In the genomic region with DNA sequence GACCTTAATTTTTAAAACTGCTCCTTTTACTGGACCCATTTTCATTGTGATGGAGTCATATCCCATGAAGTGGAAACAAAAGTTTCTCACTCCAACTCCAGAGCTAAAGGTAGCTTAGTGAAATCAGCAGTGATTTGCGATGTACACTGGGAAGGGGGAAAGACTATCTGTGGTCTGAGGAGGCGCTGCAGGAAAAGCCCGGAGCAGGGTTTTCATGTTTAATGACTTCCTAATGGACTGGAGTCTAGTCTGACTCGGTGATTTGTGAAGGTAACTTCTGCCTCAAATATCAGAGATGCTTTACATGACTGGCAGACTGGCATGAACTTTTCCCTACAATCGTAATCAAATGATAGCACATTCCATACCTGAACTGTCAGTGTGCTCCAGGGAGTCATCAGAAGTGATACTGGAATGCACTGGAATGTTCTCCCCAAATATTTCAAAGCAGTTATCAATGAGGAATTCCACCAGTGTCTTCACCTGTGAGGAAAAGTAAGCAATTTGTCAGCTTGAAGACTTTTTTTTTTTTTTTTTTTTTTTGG, we compare ENCODE assay signal across 14 cellular contexts. TPM values are rescaled to one million over a fixed set of nuclear protein-coding genes. Genes with fewer than 3 reads are reported as not detected.
DNase-seq lines count a peak whose midpoint lies in the region; ATAC-seq and TF ChIP-seq lines count a peak whose summit lies in the region.
"Had no signal": no experiment of that assay in that cellular context is flagged by ENCODE, and none has a peak within 500 bp of the region (broad histone marks: within the 10 kb centered on the region; RNA-seq: fewer than 3 reads in every experiment).

No MANE protein-coding gene starts in this region.

- H3K27me3 ChIP-seq in skeletal muscle satellite cell (ENCODE audit: control insufficient read depth, insufficient read depth, low read length), result peaks cover 4% of the 10 kb centered on the region
- H3K27me3 ChIP-seq: upper lobe of right lung had no signal

- H3K4me2 ChIP-seq in skeletal muscle satellite cell (ENCODE audit: low read length), result peak overlapping the region; percentile 11

- TF ChIP-seq CTCF in activated CD8-positive, alpha-beta T cell treated with anti-CD3 and anti-CD28 coated beads for 36 hours (IDR thresholded peaks at IDR 0.05), result no peak

- peak overlapping the region; percentile 100 for H3K4me3 Mint-ChIP-seq in activated CD8-positive, alpha-beta T cell treated with anti-CD3 and anti-CD28 coated beads for 36 hours
- no peak overlapping the region for H3K4me3 Mint-ChIP-seq in activated CD8-positive, alpha-beta T cell treated with anti-CD3 and anti-CD28 coated beads, Interleukin-2, amount 10 ng/mL, durations not matched to agents 7 days and 5 days
- H3K4me3 Mint-ChIP-seq in IgD-negative memory B cell, result peak overlapping the region in 3 of 4 donors; percentile 38 to 86 (median 39)
- peak overlapping the region; percentile 97 for H3K4me3 Mint-ChIP-seq in central memory CD8-positive, alpha-beta T cell

- no peak overlapping the region for H3K4me3 ChIP-seq in skeletal muscle satellite cell (ENCODE audit: low read length)
- H3K4me3 ChIP-seq: upper lobe of right lung had no signal

- CTCF ChIA-PET in activated CD8-positive, alpha-beta T cell treated with anti-CD3 and anti-CD28 coated beads for 36 hours (lab: Charles Lee), result interaction anchor here (1.3 to 15.5 kb wide), 3 partner anchors 27 to 67 kb away, joined by 3 to 289 read pairs (median 113); no protein-coding TSS in a partner anchor
- CTCF ChIA-PET in activated CD8-positive, alpha-beta T cell treated with anti-CD3 and anti-CD28 coated beads, Interleukin-2, amount 10 ng/mL, durations not matched to agents 7 days and 5 days (lab: Charles Lee), result interaction anchor here (2.1 to 11.5 kb wide), 3 partner anchors 30 to 96 kb away, joined by 6 to 426 read pairs (median 132); no protein-coding TSS in a partner anchor

- no peaks in the 10 kb centered on the region for H3K9me3 Mint-ChIP-seq in activated CD8-positive, alpha-beta T cell treated with anti-CD3 and anti-CD28 coated beads for 36 hours
- no peaks in the 10 kb centered on the region for H3K9me3 Mint-ChIP-seq in activated CD8-positive, alpha-beta T cell treated with anti-CD3 and anti-CD28 coated beads, Interleukin-2, amount 10 ng/mL, durations not matched to agents 7 days and 5 days (ENCODE audit: insufficient read depth)
- H3K9me3 Mint-ChIP-seq in IgD-negative memory B cell, result no peaks in the 10 kb centered on the region
- H3K9me3 Mint-ChIP-seq in central memory CD8-positive, alpha-beta T cell, result no peaks in the 10 kb centered on the region

- H3K4me1 Mint-ChIP-seq in activated CD8-positive, alpha-beta T cell treated with anti-CD3 and anti-CD28 coated beads for 36 hours (ENCODE audit: low read depth), result peaks cover 61% of the 10 kb centered on the region
- peaks cover 61% of the 10 kb centered on the region for H3K4me1 Mint-ChIP-seq in activated CD8-positive, alpha-beta T cell treated with anti-CD3 and anti-CD28 coated beads, Interleukin-2, amount 10 ng/mL, durations not matched to agents 7 days and 5 days (ENCODE audit: low read depth)
- H3K4me1 Mint-ChIP-seq in IgD-negative memory B cell, result peaks cover 43 to 63% (median 58%) of the 10 kb centered on the region in 3 donors
- H3K4me1 Mint-ChIP-seq in central memory CD8-positive, alpha-beta T cell, result peaks cover 57% of the 10 kb centered on the region

- no peaks in the 10 kb centered on the region for H3K36me3 ChIP-seq in skeletal muscle satellite cell (ENCODE audit: insufficient read depth, low read length)

- H3K27me3 Mint-ChIP-seq in activated CD8-positive, alpha-beta T cell treated with anti-CD3 and anti-CD28 coated beads for 36 hours, result no peaks in the 10 kb centered on the region
- H3K27me3 Mint-ChIP-seq in activated CD8-positive, alpha-beta T cell treated with anti-CD3 and anti-CD28 coated beads, Interleukin-2, amount 10 ng/mL, durations not matched to agents 7 days and 5 days (ENCODE audit: low read depth), result no peaks in the 10 kb centered on the region
- peaks cover 2% of the 10 kb centered on the region for H3K27me3 Mint-ChIP-seq in IgD-negative memory B cell
- H3K27me3 Mint-ChIP-seq in central memory CD8-positive, alpha-beta T cell, result no peaks in the 10 kb centered on the region

- DNase-seq in activated CD8-positive, alpha-beta T cell treated with anti-CD3 and anti-CD28 coated beads for 36 hours, result no peak
- no peak for DNase-seq in activated CD8-positive, alpha-beta T cell treated with anti-CD3 and anti-CD28 coated beads, Interleukin-2, amount 10 ng/mL, durations not matched to agents 7 days and 5 days
- no peak for DNase-seq in central memory CD8-positive, alpha-beta T cell (ENCODE audit: low spot score in 2 of 2)
- DNase-seq in HT-29 (ENCODE audit: low spot score) (no peak), KG1 (lab: John Stamatoyannopoulos, UW) (no peak)
- DNase-seq: left ventricle myocardium superior, NCI-H1048, NCI-H345, upper lobe of right lung had no signal

- H3K36me3 Mint-ChIP-seq in activated CD8-positive, alpha-beta T cell treated with anti-CD3 and anti-CD28 coated beads for 36 hours (ENCODE audit: low read depth), result peaks cover 80% of the 10 kb centered on the region
- peaks cover 84% of the 10 kb centered on the region for H3K36me3 Mint-ChIP-seq in activated CD8-positive, alpha-beta T cell treated with anti-CD3 and anti-CD28 coated beads, Interleukin-2, amount 10 ng/mL, durations not matched to agents 7 days and 5 days (ENCODE audit: low read depth)
- H3K36me3 Mint-ChIP-seq in IgD-negative memory B cell, result peaks cover 23% of the 10 kb centered on the region
- peaks cover 89% of the 10 kb centered on the region for H3K36me3 Mint-ChIP-seq in central memory CD8-positive, alpha-beta T cell (ENCODE audit: insufficient read depth)

- ATAC-seq in activated CD8-positive, alpha-beta T cell treated with anti-CD3 and anti-CD28 coated beads for 36 hours, result no peak
- ATAC-seq in activated CD8-positive, alpha-beta T cell treated with anti-CD3 and anti-CD28 coated beads, Interleukin-2, amount 10 ng/mL, durations not matched to agents 7 days and 5 days, result no peak
- ATAC-seq in central memory CD8-positive, alpha-beta T cell (replicated peaks; ENCODE audit: extremely low read depth, poor library complexity, severe bottlenecking), result no peak
- ATAC-seq in HG02798 (IDR thresholded peaks at IDR 0.05; ENCODE audit: poor library complexity, unreplicated experiment), result no peak
- ATAC-seq: upper lobe of right lung had no signal

- H3K27ac Mint-ChIP-seq in activated CD8-positive, alpha-beta T cell treated with anti-CD3 and anti-CD28 coated beads for 36 hours, result peak overlapping the region; percentile 100
- no peak overlapping the region for H3K27ac Mint-ChIP-seq in activated CD8-positive, alpha-beta T cell treated with anti-CD3 and anti-CD28 coated beads, Interleukin-2, amount 10 ng/mL, durations not matched to agents 7 days and 5 days
- H3K27ac Mint-ChIP-seq in IgD-negative memory B cell, result peak overlapping the region; percentile 83 to 97 (median 93)
- peak overlapping the region; percentile 82 for H3K27ac Mint-ChIP-seq in central memory CD8-positive, alpha-beta T cell (ENCODE audit: low read depth)

- no peaks in the 10 kb centered on the region for H3K9me3 ChIP-seq in skeletal muscle satellite cell (replicated peaks; ENCODE audit: low read length)
- H3K9me3 ChIP-seq: upper lobe of right lung had no signal

- no peak overlapping the region for H3K9ac ChIP-seq in skeletal muscle satellite cell (ENCODE audit: low read depth, low read length)

- POLR2A ChIA-PET in activated CD8-positive, alpha-beta T cell treated with anti-CD3 and anti-CD28 coated beads for 36 hours (lab: Charles Lee), result interaction anchor here (1.4 to 15.6 kb wide), 6 partner anchors 15 to 61 kb away, joined by 7 to 766 read pairs (median 202); a partner anchor contains a TSS
- POLR2A ChIA-PET in activated CD8-positive, alpha-beta T cell treated with anti-CD3 and anti-CD28 coated beads, Interleukin-2, amount 10 ng/mL, durations not matched to agents 7 days and 5 days (lab: Charles Lee), result interaction anchor here (0.7 to 10.0 kb wide), 3 partner anchors 20 to 64 kb away, joined by 3 to 361 read pairs (median 3); no protein-coding TSS in a partner anchor

- intact Hi-C loops in activated CD8-positive, alpha-beta T cell treated with anti-CD3 and anti-CD28 coated beads for 36 hours (cut with micrococcal nuclease), result loop anchor here (2.0 kb wide), 1 partner anchor 19 kb away; no protein-coding TSS in a partner anchor

- H3K4me1 ChIP-seq in skeletal muscle satellite cell (ENCODE audit: control insufficient read depth, insufficient read depth, low read length), result peaks cover 11% of the 10 kb centered on the region

RNA-seq across cellular contexts. Expression of a gene that starts 7.0 kb away (rescaled TPM):
- total RNA-seq in activated CD8-positive, alpha-beta T cell treated with anti-CD3 and anti-CD28 coated beads for 36 hours, result 100 to 1,000 TPM; 112 to 113 TPM
- 10 to 100 TPM; 64.5 to 67.0 TPM for total RNA-seq in activated CD8-positive, alpha-beta T cell treated with anti-CD3 and anti-CD28 coated beads, Interleukin-2, amount 10 ng/mL, durations not matched to agents 7 days and 5 days
- polyA plus RNA-seq in IgD-negative memory B cell, result 157 TPM
- not detected in 2 replicates for total RNA-seq in skeletal muscle satellite cell (2012; rRNA removed)
- 0.08 TPM in 1 of 2 replicates, not detected in the other for total RNA-seq in HT-29 (2014; rRNA removed; shearing (Covaris generic))
- total RNA-seq: osteoblast had no signal
- polyA plus RNA-seq: AG04450 had no signal

RNA-seq across cellular contexts. Expression of a gene that starts 37.8 kb away (rescaled TPM):
- 1 to 10 TPM; 4.2 TPM for total RNA-seq in activated CD8-positive, alpha-beta T cell treated with anti-CD3 and anti-CD28 coated beads for 36 hours
- 1 to 10 TPM; 1.4 TPM for total RNA-seq in activated CD8-positive, alpha-beta T cell treated with anti-CD3 and anti-CD28 coated beads, Interleukin-2, amount 10 ng/mL, durations not matched to agents 7 days and 5 days
- 4.3 TPM for polyA plus RNA-seq in IgD-negative memory B cell
- 3.7 and 4.3 TPM in 2 replicates for total RNA-seq in skeletal muscle satellite cell (2012; rRNA removed)
- total RNA-seq in HT-29 (2014; rRNA removed; shearing (Covaris generic)), result 2.6 and 5.8 TPM in 2 replicates

Comparison
In these comparisons a context has a peak if more than half of its experiments do, and no peak if none do; other contexts are left out.
1. RNA of a gene that starts 7.0 kb away (total RNA-seq): 112 to 113 TPM in activated CD8-positive, alpha-beta T cell treated with anti-CD3 and anti-CD28 coated beads for 36 hours and 64.5 to 67.0 TPM in activated CD8-positive, alpha-beta T cell treated with anti-CD3 and anti-CD28 coated beads, Interleukin-2, amount 10 ng/mL, durations not matched to agents 7 days and 5 days; 0.08 TPM in HT-29; every median in the first group is over 10 times any median in the second.